1 cellular context compared by ENCODE assay signal in the genomic region with DNA sequence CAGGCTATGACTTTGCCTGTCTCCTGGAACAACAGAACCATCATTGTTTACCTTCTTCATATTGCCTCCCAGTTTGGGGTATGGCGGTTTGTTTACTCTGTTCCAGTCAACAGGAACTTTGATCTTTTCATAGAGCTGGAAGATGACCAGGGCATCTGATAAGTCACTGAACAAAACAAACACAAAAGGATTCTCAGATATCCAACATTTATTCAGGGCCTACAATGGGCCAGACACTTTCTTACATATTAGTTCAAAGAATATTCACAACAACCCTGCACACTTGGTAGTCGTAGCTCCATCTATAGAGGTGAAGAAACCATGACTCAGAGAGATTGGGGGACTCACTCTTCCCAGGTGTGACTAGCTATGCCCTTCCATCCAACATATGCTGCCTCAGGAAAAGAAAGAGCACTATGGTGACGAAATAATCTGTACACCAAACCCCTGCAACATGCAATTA.
TF ChIP-seq lines count a peak whose summit lies in the region.

No MANE protein-coding gene starts in this region.

TF ChIP-seq in HepG2, 621 proteins besides CTCF, POLR2A, EP300 and RAD21 (continued from another document and continues in another):
- TF ChIP-seq NR2F6 (IDR thresholded peaks at IDR 0.05) = peak; percentile 90
- TF ChIP-seq NR2F6 (CRISPR knock-in tag; IDR thresholded peaks at IDR 0.05) = peak; percentile 87
- TF ChIP-seq CREM (IDR thresholded peaks at IDR 0.05) = peak; percentile 87
- no peak for TF ChIP-seq CREM (CRISPR knock-in tag; IDR thresholded peaks at IDR 0.05)
- TF ChIP-seq IRF2 (CRISPR knock-in tag; IDR thresholded peaks at IDR 0.05) = peak; percentile 52; the same call in 1 of the 2 replicates
- TF ChIP-seq KAT7 (CRISPR knock-in tag; IDR thresholded peaks at IDR 0.05; ENCODE audit: borderline replicate concordance) = 0 out of 2 replicates have a peak, but pooled peaks have one; percentile 41
- TF ChIP-seq MEIS2 (CRISPR knock-in tag; IDR thresholded peaks at IDR 0.05) = peak; percentile 66; the same call in 1 of the 2 replicates
- TF ChIP-seq, protein P1, sequence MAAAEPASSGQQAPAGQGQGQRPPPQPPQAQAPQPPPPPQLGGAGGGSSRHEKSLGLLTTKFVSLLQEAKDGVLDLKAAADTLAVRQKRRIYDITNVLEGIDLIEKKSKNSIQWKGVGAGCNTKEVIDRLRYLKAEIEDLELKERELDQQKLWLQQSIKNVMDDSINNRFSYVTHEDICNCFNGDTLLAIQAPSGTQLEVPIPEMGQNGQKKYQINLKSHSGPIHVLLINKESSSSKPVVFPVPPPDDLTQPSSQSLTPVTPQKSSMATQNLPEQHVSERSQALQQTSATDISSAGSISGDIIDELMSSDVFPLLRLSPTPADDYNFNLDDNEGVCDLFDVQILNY (CRISPR knock-in tag; conservative IDR thresholded peaks at IDR 0.05) = no peak
- no peak for TF ChIP-seq MAF1 (CRISPR knock-in tag; IDR thresholded peaks at IDR 0.05; ENCODE audit: borderline replicate concordance)
- TF ChIP-seq ZNF207 (IDR thresholded peaks at IDR 0.05; ENCODE audit: borderline replicate concordance) = no peak
- no peak for TF ChIP-seq ZNF549 (CRISPR knock-in tag; IDR thresholded peaks at IDR 0.05)
- TF ChIP-seq NFKB2 (CRISPR knock-in tag; IDR thresholded peaks at IDR 0.05; ENCODE audit: borderline replicate concordance) = no peak
- peak; percentile 67; the same call in 1 of the 2 replicates for TF ChIP-seq CEBPB (IDR thresholded peaks at IDR 0.05; ENCODE audit: borderline replicate concordance, low read depth, low read length)
- TF ChIP-seq EEA1 (CRISPR knock-in tag; IDR thresholded peaks at IDR 0.05; ENCODE audit: borderline replicate concordance) = no peak
- peak; percentile 65; the same call in 1 of the 2 replicates for TF ChIP-seq JUNB (CRISPR knock-in tag; IDR thresholded peaks at IDR 0.05; ENCODE audit: borderline replicate concordance)
- TF ChIP-seq, protein P2, sequence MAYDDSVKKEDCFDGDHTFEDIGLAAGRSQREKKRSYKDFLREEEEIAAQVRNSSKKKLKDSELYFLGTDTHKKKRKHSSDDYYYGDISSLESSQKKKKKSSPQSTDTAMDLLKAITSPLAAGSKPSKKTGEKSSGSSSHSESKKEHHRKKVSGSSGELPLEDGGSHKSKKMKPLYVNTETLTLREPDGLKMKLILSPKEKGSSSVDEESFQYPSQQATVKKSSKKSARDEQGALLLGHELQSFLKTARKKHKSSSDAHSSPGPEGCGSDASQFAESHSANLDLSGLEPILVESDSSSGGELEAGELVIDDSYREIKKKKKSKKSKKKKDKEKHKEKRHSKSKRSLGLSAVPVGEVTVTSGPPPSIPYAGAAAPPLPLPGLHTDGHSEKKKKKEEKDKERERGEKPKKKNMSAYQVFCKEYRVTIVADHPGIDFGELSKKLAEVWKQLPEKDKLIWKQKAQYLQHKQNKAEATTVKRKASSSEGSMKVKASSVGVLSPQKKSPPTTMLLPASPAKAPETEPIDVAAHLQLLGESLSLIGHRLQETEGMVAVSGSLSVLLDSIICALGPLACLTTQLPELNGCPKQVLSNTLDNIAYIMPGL (CRISPR knock-in tag; IDR thresholded peaks at IDR 0.05; ENCODE audit: borderline replicate concordance in 1 of 2, low read depth in 1 of 2) = peak in 1 of 2 experiments; percentile 50; a peak in 1 of 4 replicates
- no peak for TF ChIP-seq ZNF383 (CRISPR knock-in tag; IDR thresholded peaks at IDR 0.05; ENCODE audit: borderline replicate concordance)
- TF ChIP-seq ETV5 (CRISPR knock-in tag; IDR thresholded peaks at IDR 0.05; ENCODE audit: borderline replicate concordance) = peak; percentile 74; the same call in 1 of the 2 replicates
- no peak for TF ChIP-seq FOXM1 (CRISPR knock-in tag; IDR thresholded peaks at IDR 0.05)
- peak; percentile 95 for TF ChIP-seq RARA (CRISPR knock-in tag; IDR thresholded peaks at IDR 0.05)
- 0 out of 2 replicates have a peak, but pooled peaks have one; percentile 26 for TF ChIP-seq TOE1 (CRISPR knock-in tag; IDR thresholded peaks at IDR 0.05)
- TF ChIP-seq NFIC (IDR thresholded peaks at IDR 0.05; ENCODE audit: low read length) = peak; percentile 95
- TF ChIP-seq, protein P3, sequence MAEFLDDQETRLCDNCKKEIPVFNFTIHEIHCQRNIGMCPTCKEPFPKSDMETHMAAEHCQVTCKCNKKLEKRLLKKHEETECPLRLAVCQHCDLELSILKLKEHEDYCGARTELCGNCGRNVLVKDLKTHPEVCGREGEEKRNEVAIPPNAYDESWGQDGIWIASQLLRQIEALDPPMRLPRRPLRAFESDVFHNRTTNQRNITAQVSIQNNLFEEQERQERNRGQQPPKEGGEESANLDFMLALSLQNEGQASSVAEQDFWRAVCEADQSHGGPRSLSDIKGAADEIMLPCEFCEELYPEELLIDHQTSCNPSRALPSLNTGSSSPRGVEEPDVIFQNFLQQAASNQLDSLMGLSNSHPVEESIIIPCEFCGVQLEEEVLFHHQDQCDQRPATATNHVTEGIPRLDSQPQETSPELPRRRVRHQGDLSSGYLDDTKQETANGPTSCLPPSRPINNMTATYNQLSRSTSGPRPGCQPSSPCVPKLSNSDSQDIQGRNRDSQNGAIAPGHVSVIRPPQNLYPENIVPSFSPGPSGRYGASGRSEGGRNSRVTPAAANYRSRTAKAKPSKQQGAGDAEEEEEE (CRISPR knock-in tag; IDR thresholded peaks at IDR 0.05; ENCODE audit: borderline replicate concordance) = no peak
- no peak for TF ChIP-seq ZSCAN20 (CRISPR knock-in tag; IDR thresholded peaks at IDR 0.05; ENCODE audit: borderline replicate concordance)
- TF ChIP-seq ZBTB8A (CRISPR knock-in tag; IDR thresholded peaks at IDR 0.05; ENCODE audit: borderline replicate concordance, low read depth) = no peak
- TF ChIP-seq BORCS8-MEF2B (CRISPR knock-in tag; IDR thresholded peaks at IDR 0.05) = no peak
- peak; percentile 93 for TF ChIP-seq SOX13 (IDR thresholded peaks at IDR 0.05)
- TF ChIP-seq SOX13 (CRISPR knock-in tag; conservative IDR thresholded peaks at IDR 0.05 in 1 of 2, IDR thresholded peaks at IDR 0.05 in 1 of 2) = peak in 1 of 2 experiments; percentile 98; a peak in 2 of 4 replicates
- TF ChIP-seq ZBTB38 (CRISPR knock-in tag; IDR thresholded peaks at IDR 0.05) = no peak
- TF ChIP-seq JARID2 (CRISPR knock-in tag; IDR thresholded peaks at IDR 0.05; ENCODE audit: insufficient replicate concordance) = no peak
- TF ChIP-seq, protein P4, sequence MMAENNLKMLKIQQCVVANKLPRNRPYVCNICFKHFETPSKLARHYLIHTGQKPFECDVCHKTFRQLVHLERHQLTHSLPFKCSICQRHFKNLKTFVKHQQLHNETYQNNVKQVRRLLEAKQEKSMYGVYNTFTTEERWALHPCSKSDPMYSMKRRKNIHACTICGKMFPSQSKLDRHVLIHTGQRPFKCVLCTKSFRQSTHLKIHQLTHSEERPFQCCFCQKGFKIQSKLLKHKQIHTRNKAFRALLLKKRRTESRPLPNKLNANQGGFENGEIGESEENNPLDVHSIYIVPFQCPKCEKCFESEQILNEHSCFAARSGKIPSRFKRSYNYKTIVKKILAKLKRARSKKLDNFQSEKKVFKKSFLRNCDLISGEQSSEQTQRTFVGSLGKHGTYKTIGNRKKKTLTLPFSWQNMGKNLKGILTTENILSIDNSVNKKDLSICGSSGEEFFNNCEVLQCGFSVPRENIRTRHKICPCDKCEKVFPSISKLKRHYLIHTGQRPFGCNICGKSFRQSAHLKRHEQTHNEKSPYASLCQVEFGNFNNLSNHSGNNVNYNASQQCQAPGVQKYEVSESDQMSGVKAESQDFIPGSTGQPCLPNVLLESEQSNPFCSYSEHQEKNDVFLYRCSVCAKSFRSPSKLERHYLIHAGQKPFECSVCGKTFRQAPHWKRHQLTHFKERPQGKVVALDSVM (CRISPR knock-in tag; IDR thresholded peaks at IDR 0.05) = no peak
- no peak for TF ChIP-seq GABPA (IDR thresholded peaks at IDR 0.05; ENCODE audit: low read depth, low read length)
- peak; percentile 38; the same call in 1 of the 2 replicates for TF ChIP-seq GABPA (CRISPR knock-in tag; IDR thresholded peaks at IDR 0.05; ENCODE audit: low read depth)
- peak; percentile 45; the same call in 1 of the 2 replicates for TF ChIP-seq SRF (IDR thresholded peaks at IDR 0.05; ENCODE audit: low read depth, low read length)
- TF ChIP-seq PHF8 (CRISPR knock-in tag; IDR thresholded peaks at IDR 0.05) = 0 out of 2 replicates have a peak, but pooled peaks have one; percentile 28
- TF ChIP-seq TCF7 (IDR thresholded peaks at IDR 0.05; ENCODE audit: low read depth) = peak; percentile 88
- TF ChIP-seq, protein P5, sequence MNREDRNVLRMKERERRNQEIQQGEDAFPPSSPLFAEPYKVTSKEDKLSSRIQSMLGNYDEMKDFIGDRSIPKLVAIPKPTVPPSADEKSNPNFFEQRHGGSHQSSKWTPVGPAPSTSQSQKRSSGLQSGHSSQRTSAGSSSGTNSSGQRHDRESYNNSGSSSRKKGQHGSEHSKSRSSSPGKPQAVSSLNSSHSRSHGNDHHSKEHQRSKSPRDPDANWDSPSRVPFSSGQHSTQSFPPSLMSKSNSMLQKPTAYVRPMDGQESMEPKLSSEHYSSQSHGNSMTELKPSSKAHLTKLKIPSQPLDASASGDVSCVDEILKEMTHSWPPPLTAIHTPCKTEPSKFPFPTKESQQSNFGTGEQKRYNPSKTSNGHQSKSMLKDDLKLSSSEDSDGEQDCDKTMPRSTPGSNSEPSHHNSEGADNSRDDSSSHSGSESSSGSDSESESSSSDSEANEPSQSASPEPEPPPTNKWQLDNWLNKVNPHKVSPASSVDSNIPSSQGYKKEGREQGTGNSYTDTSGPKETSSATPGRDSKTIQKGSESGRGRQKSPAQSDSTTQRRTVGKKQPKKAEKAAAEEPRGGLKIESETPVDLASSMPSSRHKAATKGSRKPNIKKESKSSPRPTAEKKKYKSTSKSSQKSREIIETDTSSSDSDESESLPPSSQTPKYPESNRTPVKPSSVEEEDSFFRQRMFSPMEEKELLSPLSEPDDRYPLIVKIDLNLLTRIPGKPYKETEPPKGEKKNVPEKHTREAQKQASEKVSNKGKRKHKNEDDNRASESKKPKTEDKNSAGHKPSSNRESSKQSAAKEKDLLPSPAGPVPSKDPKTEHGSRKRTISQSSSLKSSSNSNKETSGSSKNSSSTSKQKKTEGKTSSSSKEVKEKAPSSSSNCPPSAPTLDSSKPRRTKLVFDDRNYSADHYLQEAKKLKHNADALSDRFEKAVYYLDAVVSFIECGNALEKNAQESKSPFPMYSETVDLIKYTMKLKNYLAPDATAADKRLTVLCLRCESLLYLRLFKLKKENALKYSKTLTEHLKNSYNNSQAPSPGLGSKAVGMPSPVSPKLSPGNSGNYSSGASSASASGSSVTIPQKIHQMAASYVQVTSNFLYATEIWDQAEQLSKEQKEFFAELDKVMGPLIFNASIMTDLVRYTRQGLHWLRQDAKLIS (CRISPR knock-in tag; IDR thresholded peaks at IDR 0.05) = no peak
- no peak for TF ChIP-seq ZNF75D (CRISPR knock-in tag; IDR thresholded peaks at IDR 0.05; ENCODE audit: borderline replicate concordance)
- peak; percentile 91 for TF ChIP-seq NR2F2 (IDR thresholded peaks at IDR 0.05; ENCODE audit: borderline replicate concordance, low read depth)
- no peak for TF ChIP-seq ZNF547 (CRISPR knock-in tag; IDR thresholded peaks at IDR 0.05)
- TF ChIP-seq ZNF670 (CRISPR knock-in tag; IDR thresholded peaks at IDR 0.05; ENCODE audit: borderline replicate concordance) = no peak; the same call in 1 of the 2 replicates
- peak; percentile 78 for TF ChIP-seq HMG20B (CRISPR knock-in tag; conservative IDR thresholded peaks at IDR 0.05)
- 0 out of 2 replicates have a peak, but pooled peaks have one; percentile 25 for TF ChIP-seq ZSCAN21 (CRISPR knock-in tag; IDR thresholded peaks at IDR 0.05; ENCODE audit: borderline replicate concordance)
- peak; percentile 85 for TF ChIP-seq ZNF331 (CRISPR knock-in tag; IDR thresholded peaks at IDR 0.05)
- TF ChIP-seq KLF6 (CRISPR knock-in tag; IDR thresholded peaks at IDR 0.05) = peak; percentile 42; the same call in 1 of the 2 replicates
- TF ChIP-seq TBL1XR1 (IDR thresholded peaks at IDR 0.05; ENCODE audit: borderline replicate concordance, low read length, partially characterized antibody) = peak; percentile 66
- peak; percentile 98 for TF ChIP-seq SOX5 (CRISPR knock-in tag; IDR thresholded peaks at IDR 0.05; ENCODE audit: borderline replicate concordance)
- no peak for TF ChIP-seq ZFP37 (CRISPR knock-in tag; IDR thresholded peaks at IDR 0.05; ENCODE audit: borderline replicate concordance)
- TF ChIP-seq, protein P6, sequence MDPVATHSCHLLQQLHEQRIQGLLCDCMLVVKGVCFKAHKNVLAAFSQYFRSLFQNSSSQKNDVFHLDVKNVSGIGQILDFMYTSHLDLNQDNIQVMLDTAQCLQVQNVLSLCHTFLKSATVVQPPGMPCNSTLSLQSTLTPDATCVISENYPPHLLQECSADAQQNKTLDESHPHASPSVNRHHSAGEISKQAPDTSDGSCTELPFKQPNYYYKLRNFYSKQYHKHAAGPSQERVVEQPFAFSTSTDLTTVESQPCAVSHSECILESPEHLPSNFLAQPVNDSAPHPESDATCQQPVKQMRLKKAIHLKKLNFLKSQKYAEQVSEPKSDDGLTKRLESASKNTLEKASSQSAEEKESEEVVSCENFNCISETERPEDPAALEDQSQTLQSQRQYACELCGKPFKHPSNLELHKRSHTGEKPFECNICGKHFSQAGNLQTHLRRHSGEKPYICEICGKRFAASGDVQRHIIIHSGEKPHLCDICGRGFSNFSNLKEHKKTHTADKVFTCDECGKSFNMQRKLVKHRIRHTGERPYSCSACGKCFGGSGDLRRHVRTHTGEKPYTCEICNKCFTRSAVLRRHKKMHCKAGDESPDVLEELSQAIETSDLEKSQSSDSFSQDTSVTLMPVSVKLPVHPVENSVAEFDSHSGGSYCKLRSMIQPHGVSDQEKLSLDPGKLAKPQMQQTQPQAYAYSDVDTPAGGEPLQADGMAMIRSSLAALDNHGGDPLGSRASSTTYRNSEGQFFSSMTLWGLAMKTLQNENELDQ (CRISPR knock-in tag; IDR thresholded peaks at IDR 0.05; ENCODE audit: borderline replicate concordance) = no peak
